29 cellular contexts compared by ENCODE assay signal in the genomic region with DNA sequence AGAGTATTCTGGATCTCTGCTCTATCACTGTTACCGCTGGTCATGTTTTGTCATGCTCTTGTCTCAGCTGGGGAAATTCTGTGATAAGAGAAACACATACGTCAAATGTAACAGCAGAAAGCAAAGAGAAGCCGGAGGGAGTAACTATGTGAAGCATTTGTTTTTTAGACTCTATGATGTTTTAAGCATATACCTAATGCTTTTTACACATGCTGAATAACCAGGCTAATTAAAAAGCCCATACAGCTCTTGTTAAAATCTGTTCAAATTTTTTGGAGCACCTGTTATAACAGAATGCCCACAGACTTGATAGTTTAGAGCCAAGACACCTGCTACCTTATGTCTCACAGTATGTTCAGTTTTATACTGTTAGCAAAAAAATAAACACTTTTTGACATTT.
"Had no signal": no experiment of that assay in that cellular context is flagged by ENCODE, and none has a peak within 500 bp of the region (broad histone marks: within the 10 kb centered on the region; RNA-seq: fewer than 3 reads in every experiment).

No MANE protein-coding gene starts in this region.

- H3K4me3 Mint-ChIP-seq: activated CD4-positive, alpha-beta memory T cell treated with anti-CD3 and anti-CD28 coated beads for 36 hours; activated CD4-positive, alpha-beta T cell treated with anti-CD3 and anti-CD28 coated beads, Interleukin-2, amount 10 ng/mL, durations not matched to agents 7 days and 5 days; activated naive CD8-positive, alpha-beta T cell treated with anti-CD3 and anti-CD28 coated beads, Interleukin-2, amount 50 U/mL, for 24 hours; activated T-cell treated with anti-CD3 and anti-CD28 coated beads, Interleukin-2, amount 50 U/mL, for 4 hours; central memory CD8-positive, alpha-beta T cell had no signal

- FAIRE-seq: colon, K562 had no signal

- H3K27ac Mint-ChIP-seq: activated CD4-positive, alpha-beta memory T cell treated with anti-CD3 and anti-CD28 coated beads for 36 hours; activated CD4-positive, alpha-beta T cell treated with anti-CD3 and anti-CD28 coated beads, Interleukin-2, amount 10 ng/mL, durations not matched to agents 7 days and 5 days; activated naive CD4-positive, alpha-beta T cell treated with anti-CD3 and anti-CD28 coated beads, Interleukin-2, amount 50 U/mL, for 72 hours; activated naive CD8-positive, alpha-beta T cell treated with anti-CD3 and anti-CD28 coated beads, Interleukin-2, amount 50 U/mL, for 24 hours had no signal

- H3K27me3 Mint-ChIP-seq: central memory CD8-positive, alpha-beta T cell had no signal

- ATAC-seq: activated naive CD4-positive, alpha-beta T cell treated with anti-CD3 and anti-CD28 coated beads, Interleukin-2, amount 50 U/mL, for 72 hours; activated naive CD8-positive, alpha-beta T cell treated with anti-CD3 and anti-CD28 coated beads, Interleukin-2, amount 50 U/mL, for 24 hours; activated T-cell treated with anti-CD3 and anti-CD28 coated beads, Interleukin-2, amount 50 U/mL, for 4 hours; body of pancreas; K562; Right ventricle myocardium inferior had no signal

- H3K36me3 Mint-ChIP-seq: activated CD4-positive, alpha-beta memory T cell treated with anti-CD3 and anti-CD28 coated beads for 36 hours; activated naive CD4-positive, alpha-beta T cell treated with anti-CD3 and anti-CD28 coated beads, Interleukin-2, amount 50 U/mL, for 72 hours had no signal

- H3K27me3 ChIP-seq: ascending aorta, body of pancreas had no signal

- H3K9me3 Mint-ChIP-seq: activated CD4-positive, alpha-beta memory T cell treated with anti-CD3 and anti-CD28 coated beads for 36 hours; activated CD4-positive, alpha-beta T cell treated with anti-CD3 and anti-CD28 coated beads, Interleukin-2, amount 10 ng/mL, durations not matched to agents 7 days and 5 days; activated naive CD4-positive, alpha-beta T cell treated with anti-CD3 and anti-CD28 coated beads, Interleukin-2, amount 50 U/mL, for 72 hours; activated naive CD8-positive, alpha-beta T cell treated with anti-CD3 and anti-CD28 coated beads, Interleukin-2, amount 50 U/mL, for 24 hours; activated T-cell treated with anti-CD3 and anti-CD28 coated beads, Interleukin-2, amount 50 U/mL, for 4 hours; central memory CD8-positive, alpha-beta T cell had no signal

- DNase-seq: activated CD4-positive, alpha-beta memory T cell treated with anti-CD3 and anti-CD28 coated beads for 36 hours; activated CD4-positive, alpha-beta T cell treated with anti-CD3 and anti-CD28 coated beads, Interleukin-2, amount 10 ng/mL, durations not matched to agents 7 days and 5 days; activated CD4-positive, CD25-positive, alpha-beta regulatory T cell; activated CD8-positive, alpha-beta memory T cell treated with anti-CD3 and anti-CD28 coated beads for 24 hours; activated effector memory CD4-positive, alpha-beta T cell treated with anti-CD3 and anti-CD28 coated beads, Interleukin-2, amount 50 U/mL, for 16 hours; activated naive CD4-positive, alpha-beta T cell treated with Interleukin-2 at 50 U/mL for 16 hours; activated naive CD8-positive, alpha-beta T cell treated with anti-CD3 and anti-CD28 coated beads, Interleukin-2, amount 50 U/mL, for 24 hours; activated T-cell treated with anti-CD3 and anti-CD28 coated beads, Interleukin-2, amount 50 U/mL, for 4 hours; amniotic stem cell; body of pancreas; Kasumi-1; MV-4-11; NCI-H1105; NCI-H1436; NCI-H187 treated with DMSO at 0.1 percent for 48 hours; NCI-H2081 treated with DMSO at 0.1 percent for 48 hours; NCI-H345; NCI-H510A; NCI-H69; NK-92 treated with Interleukin-12 subunit alpha and Interleukin-12 subunit beta, amount 100 ng/mL, for 24 hours; RPMI8226; SK-N-SH; T-helper 1 cell had no signal

- H3K4me3 ChIP-seq: ascending aorta, body of pancreas, K562 had no signal

- H3K36me3 ChIP-seq: ascending aorta had no signal
